In genomic region chr9:127712371-127712770, GRCh38 we compare ENCODE assay signal across 20 cellular contexts. TPM values are rescaled to one million over a fixed set of nuclear protein-coding genes. Genes with fewer than 3 reads are reported as not detected.
"Had no signal": no experiment of that assay in that cellular context is flagged by ENCODE, and none has a peak within 500 bp of the region (broad histone marks: within the 10 kb centered on the region; RNA-seq: fewer than 3 reads in every experiment).

No MANE protein-coding gene starts in this region.

- H3K36me3 ChIP-seq: adrenal gland, colonic mucosa, prostate gland, stomach had no signal

- DNase-seq: activated CD4-positive, CD25-positive, alpha-beta regulatory T cell treated with anti-CD3 and anti-CD28 coated beads, Interleukin-2, amount 50 U/mL, for 72 hours; activated naive CD4-positive, alpha-beta T cell treated with anti-CD3 and anti-CD28 coated beads, Interleukin-2, amount 10 ng/mL, durations not matched to agents 7 days and 5 days; colonic mucosa; islet precursor cell; naive B cell; small intestine; stomach; T-helper 9 cell; testis had no signal

- H3K9me3 ChIP-seq: adrenal gland, colonic mucosa, prostate gland, stomach, testis, upper lobe of left lung had no signal

- H2AFZ ChIP-seq: hepatocyte had no signal

- H3K27ac ChIP-seq: adrenal gland, colonic mucosa, hepatocyte, prostate gland, stomach, upper lobe of left lung had no signal

- ATAC-seq: esophagus mucosa, right cardiac atrium had no signal

- H3K27me3 Mint-ChIP-seq: naive B cell had no signal

- H3K27ac Mint-ChIP-seq: activated naive CD4-positive, alpha-beta T cell treated with anti-CD3 and anti-CD28 coated beads, Interleukin-2, amount 10 ng/mL, durations not matched to agents 7 days and 5 days had no signal

- H3K36me3 Mint-ChIP-seq: activated naive CD4-positive, alpha-beta T cell treated with anti-CD3 and anti-CD28 coated beads, Interleukin-2, amount 10 ng/mL, durations not matched to agents 7 days and 5 days; naive B cell had no signal

- H3K4me2 ChIP-seq: hepatocyte had no signal

- FAIRE-seq: endometrium, small intestine had no signal

- H3K4me1 ChIP-seq: prostate gland had no signal

- H3K4me3 ChIP-seq: adrenal gland, colonic mucosa, hepatocyte, lung, prostate gland, stomach, testis, upper lobe of left lung had no signal

- H3K27me3 ChIP-seq: adrenal gland, colonic mucosa, hepatocyte, stomach, testis, upper lobe of left lung had no signal

- H3K4me3 Mint-ChIP-seq: activated naive CD4-positive, alpha-beta T cell treated with anti-CD3 and anti-CD28 coated beads, Interleukin-2, amount 10 ng/mL, durations not matched to agents 7 days and 5 days had no signal

RNA-seq across cellular contexts. Expression of gene TTC16, which starts 3.5 kb away (rescaled TPM):
- total RNA-seq: esophagus mucosa, hepatocyte, stomach had no signal
- polyA plus RNA-seq: hepatocyte had no signal

RNA-seq across cellular contexts. Expression of gene CFAP157, which starts 5.6 kb away (rescaled TPM):
- total RNA-seq: activated CD8-positive, alpha-beta memory T cell treated with anti-CD3 and anti-CD28 coated beads for 36 hours; cardiac septum; esophagus mucosa; hepatocyte; mononuclear cell; right cardiac atrium had no signal
